Comparison of ENCODE assay signal across 23 cellular contexts in the genomic region with DNA sequence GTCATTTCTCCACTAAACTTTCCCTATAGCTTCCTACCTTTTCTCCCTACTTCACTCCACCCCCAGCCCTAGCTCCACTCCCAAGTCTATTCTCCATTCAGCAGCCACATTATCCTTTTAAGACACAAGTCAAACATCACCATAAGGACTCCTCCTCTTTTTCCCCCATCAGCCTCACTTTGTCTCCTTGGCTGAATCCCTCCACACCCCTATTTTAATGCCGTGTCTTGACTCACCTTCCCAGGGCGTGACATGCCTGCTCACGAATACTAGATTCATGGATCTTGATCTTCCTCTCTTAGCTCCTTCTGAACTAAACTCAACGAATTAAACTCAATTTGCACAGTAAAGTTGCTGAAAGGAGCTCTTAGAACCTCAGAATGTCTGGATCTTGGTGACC.
DNase-seq lines count a peak whose midpoint lies in the region; ATAC-seq, FAIRE-seq and TF ChIP-seq lines count a peak whose summit lies in the region.
"Had no signal": no experiment of that assay in that cellular context is flagged by ENCODE, and none has a peak within 500 bp of the region (broad histone marks: within the 10 kb centered on the region; RNA-seq: fewer than 3 reads in every experiment).

No MANE protein-coding gene starts in this region.

- no peaks in the 10 kb centered on the region for H3K27me3 ChIP-seq in CD4-positive, alpha-beta memory T cell (ENCODE audit: insufficient read depth, low read length)
- H3K27me3 ChIP-seq in astrocyte (ENCODE audit: insufficient read depth, low read length): no peaks in the 10 kb centered on the region
- H3K27me3 ChIP-seq in HepG2 (ENCODE audit: control insufficient read depth in 1 of 2, insufficient read depth in 2 of 2, low read length in 2 of 2): no peaks in the 10 kb centered on the region

- ATAC-seq in esophagus mucosa (peak; percentile 86), Right ventricle myocardium inferior (no peak), HepG2 (no peak)
- ATAC-seq in naive thymus-derived CD8-positive, alpha-beta T cell: no peak

- TF ChIP-seq CTCF in astrocyte (IDR thresholded peaks at IDR 0.05; ENCODE audit: insufficient read depth, low read depth, low read length) (no peak), nephron progenitor cell (IDR thresholded peaks at IDR 0.05) (no peak), HepG2 (CRISPR knock-in tag; IDR thresholded peaks at IDR 0.05) (no peak)

- H3K4me1 ChIP-seq in CD4-positive, alpha-beta memory T cell (ENCODE audit: insufficient read depth, low read length): peaks cover 14% of the 10 kb centered on the region
- H3K4me1 ChIP-seq in astrocyte (ENCODE audit: insufficient read depth, low read length) (peaks cover under 1% of the 10 kb centered on the region), HepG2 (ENCODE audit: insufficient read depth, low read length) (peaks cover 26% of the 10 kb centered on the region)

- CTCF ChIA-PET in CD4-positive, alpha-beta memory T cell (lab: Charles Lee; ENCODE audit: partially characterized antibody): interaction anchor here (1.6 kb wide), 1 partner anchor 68 kb away, joined by 4 read pairs; no protein-coding TSS in a partner anchor
- CTCF ChIA-PET in HepG2 (lab: Yijun Ruan, JAX; ENCODE audit: low intra/inter-chr PET ratio, low total read pairs): no interaction called here

- no peaks in the 10 kb centered on the region for H3K9me3 ChIP-seq in CD4-positive, alpha-beta memory T cell (ENCODE audit: control insufficient read depth in 1 of 2, low read length in 2 of 2)
- H3K9me3 ChIP-seq in astrocyte (ENCODE audit: insufficient read depth, low read depth, low read length) (no peaks in the 10 kb centered on the region), HepG2 (ENCODE audit: low read length) (no peaks in the 10 kb centered on the region)

- H3K9me3 Mint-ChIP-seq in CD4-positive, alpha-beta memory T cell: no peaks in the 10 kb centered on the region
- H3K9me3 Mint-ChIP-seq in astrocyte (ENCODE audit: unreplicated experiment): peaks cover 3% of the 10 kb centered on the region
- H3K9me3 Mint-ChIP-seq in nephron progenitor cell: peaks cover 31% of the 10 kb centered on the region
- H3K9me3 Mint-ChIP-seq in T-helper 2 cell treated with Interferon-gamma antibody and Interleukin-4, amounts not matched to agents 5 μg/mL and 100 μg/mL, for 36 hours: peaks cover 7% of the 10 kb centered on the region
- H3K9me3 Mint-ChIP-seq in naive thymus-derived CD8-positive, alpha-beta T cell: peaks cover 0 to 2% (median 0%) of the 10 kb centered on the region in 9 donors

- no peak for DNase-seq in CD4-positive, alpha-beta memory T cell
- DNase-seq in astrocyte (ENCODE audit: low read depth) (no peak), nephron progenitor cell (no peak), Right ventricle myocardium inferior (ENCODE audit: missing footprints) (no peak), HepG2 (ENCODE audit: low spot score) (no peak)
- DNase-seq in T-helper 2 cell treated with Interferon-gamma antibody and Interleukin-4, amounts not matched to agents 5 μg/mL and 100 μg/mL, for 36 hours (ENCODE audit: low spot score): no peak
- no peak for DNase-seq in naive thymus-derived CD8-positive, alpha-beta T cell
- DNase-seq: 8988T, ACHN, DMS153, DND-41, NCI-H1092, NCI-H1417 treated with DMSO at 0.1 percent for 48 hours, NCI-H1694 treated with DMSO at 0.1 percent for 48 hours, NCI-H2081, NCI-H2227 treated with DMSO at 0.1 percent for 48 hours, NCI-H526 treated with DMSO at 0.1 percent for 48 hours, RPMI8226, SHP77 treated with DMSO at 0.1 percent for 48 hours had no signal

- in situ Hi-C loops in HepG2 (cut with HindIII; ENCODE audit: extremely low pct_ligation_motif_present, low pct_unique_long_range_greater_than_20kb): no loop called here

- H3K27ac ChIP-seq in CD4-positive, alpha-beta memory T cell (ENCODE audit: low read depth, low read length): no peak overlapping the region
- H3K27ac ChIP-seq in astrocyte (ENCODE audit: low read depth, low read length) (no peak overlapping the region), HepG2 (ENCODE audit: extremely low read length, insufficient read depth, low read length) (no peak overlapping the region)
- H3K27ac ChIP-seq: SK-N-MC had no signal

- BruUV-seq in HepG2 (replicated peaks; lab: Mats Ljungman, UMichigan): no TSS peak

- peak overlapping the region in 4 of 7 donors; percentile 3 to 75 (median 38) for H3K27ac Mint-ChIP-seq in CD4-positive, alpha-beta memory T cell
- H3K27ac Mint-ChIP-seq in astrocyte (ENCODE audit: unreplicated experiment) (no peak overlapping the region), nephron progenitor cell (peak overlapping the region; percentile 78)
- no peak overlapping the region for H3K27ac Mint-ChIP-seq in T-helper 2 cell treated with Interferon-gamma antibody and Interleukin-4, amounts not matched to agents 5 μg/mL and 100 μg/mL, for 36 hours
- peak overlapping the region in 1 of 10 donors; percentile 22 for H3K27ac Mint-ChIP-seq in naive thymus-derived CD8-positive, alpha-beta T cell
- H3K27ac Mint-ChIP-seq: IgD-negative memory B cell had no signal

- H3K4me3 ChIP-seq in CD4-positive, alpha-beta memory T cell (ENCODE audit: low read length in 2 of 2): no peak overlapping the region
- H3K4me3 ChIP-seq in astrocyte (ENCODE audit: insufficient read depth, low read depth, low read length) (no peak overlapping the region), HepG2 (replicated peaks in 1 of 3; ENCODE audit: insufficient read depth in 1 of 3, low read depth in 2 of 3, low read length in 3 of 3) (no peak overlapping the region)
- H3K4me3 ChIP-seq: SK-N-MC had no signal

- TF ChIP-seq POLR2A in HepG2 (IDR thresholded peaks at IDR 0.05; ENCODE audit: insufficient read depth in 1 of 2, low read depth in 2 of 2, low read length in 2 of 2): no peak

- intact Hi-C loops in CD4-positive, alpha-beta memory T cell (cut with micrococcal nuclease): loop anchor here (5.0 kb wide), 1 partner anchor 70 kb away; no protein-coding TSS in a partner anchor
- intact Hi-C loops in Right ventricle myocardium inferior (cut with DNase I) (no loop called here), HepG2 (cut with micrococcal nuclease; ENCODE audit: unreplicated experiment) (no loop called here)

- TF ChIP-seq RAD21 in HepG2 (CRISPR knock-in tag; IDR thresholded peaks at IDR 0.05): no peak

- no peak overlapping the region for H2AFZ ChIP-seq in astrocyte (ENCODE audit: low read depth, low read length)
- no peak overlapping the region for H2AFZ ChIP-seq in HepG2 (ENCODE audit: low read length)

- no peak overlapping the region for H3K4me3 Mint-ChIP-seq in CD4-positive, alpha-beta memory T cell
- H3K4me3 Mint-ChIP-seq in astrocyte (ENCODE audit: unreplicated experiment) (peak overlapping the region; percentile 4), nephron progenitor cell (no peak overlapping the region)
- H3K4me3 Mint-ChIP-seq in T-helper 2 cell treated with Interferon-gamma antibody and Interleukin-4, amounts not matched to agents 5 μg/mL and 100 μg/mL, for 36 hours: no peak overlapping the region
- no peak overlapping the region for H3K4me3 Mint-ChIP-seq in naive thymus-derived CD8-positive, alpha-beta T cell
- H3K4me3 Mint-ChIP-seq: IgD-negative memory B cell had no signal

- H3K27me3 Mint-ChIP-seq in CD4-positive, alpha-beta memory T cell: no peaks in the 10 kb centered on the region
- H3K27me3 Mint-ChIP-seq in astrocyte (ENCODE audit: low read depth, unreplicated experiment): peaks cover 4% of the 10 kb centered on the region
- no peaks in the 10 kb centered on the region for H3K27me3 Mint-ChIP-seq in nephron progenitor cell (ENCODE audit: low read depth, poor library complexity)
- H3K27me3 Mint-ChIP-seq in T-helper 2 cell treated with Interferon-gamma antibody and Interleukin-4, amounts not matched to agents 5 μg/mL and 100 μg/mL, for 36 hours (ENCODE audit: low read depth): peaks cover 5% of the 10 kb centered on the region
- no peaks in the 10 kb centered on the region for H3K27me3 Mint-ChIP-seq in naive thymus-derived CD8-positive, alpha-beta T cell

- H3K79me2 ChIP-seq in astrocyte (ENCODE audit: insufficient read depth, low read length): no peaks in the 10 kb centered on the region
- H3K79me2 ChIP-seq in HepG2 (ENCODE audit: insufficient read depth, low read length): no peaks in the 10 kb centered on the region

- H3K36me3 ChIP-seq in CD4-positive, alpha-beta memory T cell (ENCODE audit: insufficient read depth, low read length): no peaks in the 10 kb centered on the region
- H3K36me3 ChIP-seq in astrocyte (ENCODE audit: insufficient read depth, low read length) (no peaks in the 10 kb centered on the region), HepG2 (replicated peaks in 1 of 2; ENCODE audit: control insufficient read depth in 1 of 2, insufficient read depth in 2 of 2, low read length in 2 of 2) (no peaks in the 10 kb centered on the region)

- no peaks in the 10 kb centered on the region for H3K36me3 Mint-ChIP-seq in CD4-positive, alpha-beta memory T cell
- no peaks in the 10 kb centered on the region for H3K36me3 Mint-ChIP-seq in astrocyte (ENCODE audit: low read depth, unreplicated experiment)
- peaks cover 12% of the 10 kb centered on the region for H3K36me3 Mint-ChIP-seq in nephron progenitor cell (ENCODE audit: low read depth)
- H3K36me3 Mint-ChIP-seq in T-helper 2 cell treated with Interferon-gamma antibody and Interleukin-4, amounts not matched to agents 5 μg/mL and 100 μg/mL, for 36 hours (ENCODE audit: low read depth): peaks cover 1% of the 10 kb centered on the region
- no peaks in the 10 kb centered on the region for H3K36me3 Mint-ChIP-seq in naive thymus-derived CD8-positive, alpha-beta T cell
- H3K36me3 Mint-ChIP-seq: IgD-negative memory B cell had no signal

- POLR2A ChIA-PET in CD4-positive, alpha-beta memory T cell (lab: Charles Lee; ENCODE audit: partially characterized antibody): interaction anchor here (0.9 kb wide), 1 partner anchor 68 kb away, joined by 3 read pairs; no protein-coding TSS in a partner anchor
- POLR2A ChIA-PET in naive thymus-derived CD8-positive, alpha-beta T cell (lab: Charles Lee): no interaction called here
- POLR2A ChIA-PET in HepG2 (lab: Yijun Ruan, JAX): no interaction called here

- peaks cover 13 to 18% (median 17%) of the 10 kb centered on the region in 4 donors for H3K4me1 Mint-ChIP-seq in CD4-positive, alpha-beta memory T cell
- H3K4me1 Mint-ChIP-seq in astrocyte (ENCODE audit: low read depth, unreplicated experiment) (peaks cover 4% of the 10 kb centered on the region), nephron progenitor cell (peaks cover 44% of the 10 kb centered on the region)
- peaks cover 11% of the 10 kb centered on the region for H3K4me1 Mint-ChIP-seq in T-helper 2 cell treated with Interferon-gamma antibody and Interleukin-4, amounts not matched to agents 5 μg/mL and 100 μg/mL, for 36 hours (ENCODE audit: low read depth)
- peaks cover 7 to 16% (median 11%) of the 10 kb centered on the region in 4 donors for H3K4me1 Mint-ChIP-seq in naive thymus-derived CD8-positive, alpha-beta T cell

- no peak overlapping the region for H3K4me2 ChIP-seq in astrocyte (ENCODE audit: low read length)
- no peak overlapping the region for H3K4me2 ChIP-seq in HepG2 (ENCODE audit: low read depth, low read length)

- H4K20me1 ChIP-seq in astrocyte (ENCODE audit: insufficient read depth, low read length) (no peaks in the 10 kb centered on the region), HepG2 (ENCODE audit: insufficient read depth, low read length) (no peaks in the 10 kb centered on the region)

- WGBS in HepG2 (ENCODE audit: low lambda C conversion rate): 60% methylated on average over 4 of the region's 4 CpGs

- H3K9ac ChIP-seq in astrocyte (ENCODE audit: low read length): no peak overlapping the region
- no peak overlapping the region for H3K9ac ChIP-seq in HepG2 (ENCODE audit: insufficient read depth, low read depth, low read length)

- TF ChIP-seq EP300 in HepG2 (IDR thresholded peaks at IDR 0.05; ENCODE audit: low read depth in 2 of 2, low read length in 2 of 2) (no peak), HepG2 (CRISPR knock-in tag; IDR thresholded peaks at IDR 0.05; ENCODE audit: borderline replicate concordance) (no peak)

- FAIRE-seq in astrocyte (lab: Jason Lieb, UNC): no peak
- no peak for FAIRE-seq in HepG2 (lab: Jason Lieb, UNC)
- FAIRE-seq: H54 had no signal

Comparison
In these comparisons a context has a peak if more than half of its experiments do, and no peak if none do; other contexts are left out.
1. H3K27ac Mint-ChIP-seq: peak in CD4-positive, alpha-beta memory T cell (4 of 7) and nephron progenitor cell (single experiment); none in astrocyte (single experiment) and T-helper 2 cell treated with Interferon-gamma antibody and Interleukin-4, amounts not matched to agents 5 μg/mL and 100 μg/mL, for 36 hours (single experiment).